Comparison of ENCODE assay signal across 18 cellular contexts in the genomic region with DNA sequence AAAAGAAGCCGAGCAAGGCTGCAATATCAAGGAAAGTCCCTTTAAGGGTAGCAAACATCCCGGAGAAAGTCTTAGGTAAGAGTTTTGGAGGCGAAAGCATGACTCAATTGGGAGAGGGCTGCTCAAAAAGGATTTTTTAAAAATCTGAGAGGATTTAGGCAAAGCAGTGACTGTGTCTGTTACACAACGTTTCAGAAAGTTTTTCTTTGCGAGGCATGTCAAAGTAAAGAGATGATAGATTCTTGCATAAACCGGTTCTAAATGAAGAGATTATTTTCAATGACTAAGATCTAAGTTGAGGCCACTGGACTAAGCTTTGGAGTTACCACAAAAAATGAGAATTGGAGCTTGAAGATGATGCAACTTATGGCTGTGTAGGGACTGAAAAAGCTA. TPM values are rescaled to one million over a fixed set of nuclear protein-coding genes. Genes with fewer than 3 reads are reported as not detected.
A peak's percentile ranks its signal among the peaks of the same experiment; 100 is the strongest.
DNase-seq lines count a peak whose midpoint lies in the region; ATAC-seq, FAIRE-seq and TF ChIP-seq lines count a peak whose summit lies in the region.
"Had no signal": no experiment of that assay in that cellular context is flagged by ENCODE, and none has a peak within 500 bp of the region (broad histone marks: within the 10 kb centered on the region; RNA-seq: fewer than 3 reads in every experiment).

No MANE protein-coding gene starts in this region.

- DNase-seq in M059J (ENCODE audit: low read depth) (peak; percentile 21), body of pancreas (no peak), left lung (no peak), HepG2 (ENCODE audit: low spot score) (no peak), substantia nigra (lab: John Stamatoyannopoulos, UW) (no peak)
- no peak for DNase-seq in activated CD4-positive, alpha-beta T cell treated with anti-CD3 and anti-CD28 coated beads for 36 hours
- no peak for DNase-seq in activated CD4-positive, CD25-positive, alpha-beta regulatory T cell treated with anti-CD3 and anti-CD28 coated beads, Interleukin-2, amount 50 U/mL, for 72 hours
- DNase-seq: central memory CD4-positive, alpha-beta T cell; left ventricle myocardium superior; NCI-H345; stimulated activated CD4-positive, alpha-beta T cell treated with anti-CD3 and anti-CD28 coated beads, Interleukin-4, amount 100 ng/mL, for 24 hours; stomach had no signal

- ATAC-seq in body of pancreas (peak; percentile 27), left lung (peak; percentile 51), HepG2 (no peak)
- ATAC-seq in activated CD4-positive, alpha-beta T cell treated with anti-CD3 and anti-CD28 coated beads for 36 hours = no peak
- ATAC-seq: activated CD4-positive, CD25-positive, alpha-beta regulatory T cell treated with anti-CD3 and anti-CD28 coated beads, Interleukin-2, amount 50 U/mL, for 24 hours; K562; left ventricle myocardium superior had no signal

- no peaks in the 10 kb centered on the region for H3K4me1 Mint-ChIP-seq in activated CD4-positive, alpha-beta T cell treated with anti-CD3 and anti-CD28 coated beads for 36 hours

- H3K9me3 ChIP-seq in body of pancreas = no peaks in the 10 kb centered on the region
- no peaks in the 10 kb centered on the region for H3K9me3 ChIP-seq in left lung
- no peaks in the 10 kb centered on the region for H3K9me3 ChIP-seq in HepG2 (ENCODE audit: low read length)
- H3K9me3 ChIP-seq: stomach had no signal

- TF ChIP-seq EP300 in HepG2 (IDR thresholded peaks at IDR 0.05; ENCODE audit: low read depth in 2 of 2, low read length in 2 of 2) (no peak), HepG2 (CRISPR knock-in tag; IDR thresholded peaks at IDR 0.05; ENCODE audit: borderline replicate concordance) (no peak)

- intact Hi-C loops in body of pancreas (cut with DNase I) (no loop called here), left lung (cut with DNase I) (no loop called here), HepG2 (cut with micrococcal nuclease; ENCODE audit: unreplicated experiment) (no loop called here)
- intact Hi-C loops in activated CD4-positive, alpha-beta T cell treated with anti-CD3 and anti-CD28 coated beads for 36 hours (cut with DNase I, micrococcal nuclease) = no loop called here

- H3K27me3 Mint-ChIP-seq in activated CD4-positive, alpha-beta T cell treated with anti-CD3 and anti-CD28 coated beads for 36 hours = peaks cover 10% of the 10 kb centered on the region

- WGBS in body of pancreas, 2 donors = 50 to 64% methylated on average over 6 of the region's 6 CpGs
- WGBS in HepG2 (ENCODE audit: low lambda C conversion rate) = 10% methylated on average over 6 of the region's 6 CpGs

- H3K9ac ChIP-seq in HepG2 (ENCODE audit: insufficient read depth, low read depth, low read length) = no peak overlapping the region

- H3K9me3 Mint-ChIP-seq in activated CD4-positive, alpha-beta T cell treated with anti-CD3 and anti-CD28 coated beads for 36 hours (ENCODE audit: low read depth) = no peaks in the 10 kb centered on the region
- H3K9me3 Mint-ChIP-seq: activated T-helper 1 cell treated with anti-CD3 and anti-CD28 coated beads, Interleukin-12 subunit alpha, Interleukin-12 subunit beta, Interleukin-2, Interleukin-4 antibody, amounts not matched to agents 30 ng/mL and 10 ng/mL and 1 ng/mL, durations not matched to agents 14 hours and 24 hours and 36 hours had no signal

- TF ChIP-seq RAD21 in HepG2 (CRISPR knock-in tag; IDR thresholded peaks at IDR 0.05) = no peak

- no peak overlapping the region for H3K4me3 Mint-ChIP-seq in activated CD4-positive, alpha-beta T cell treated with anti-CD3 and anti-CD28 coated beads for 36 hours
- H3K4me3 Mint-ChIP-seq: activated T-helper 1 cell treated with anti-CD3 and anti-CD28 coated beads, Interleukin-12 subunit alpha, Interleukin-12 subunit beta, Interleukin-2, Interleukin-4 antibody, amounts not matched to agents 30 ng/mL and 10 ng/mL and 1 ng/mL, durations not matched to agents 14 hours and 24 hours and 36 hours had no signal

- H3K4me1 ChIP-seq in ACC112 (ENCODE audit: control insufficient read depth, insufficient read depth, low read length, unreplicated experiment) = peaks cover 14% of the 10 kb centered on the region
- H3K4me1 ChIP-seq in body of pancreas = no peaks in the 10 kb centered on the region
- peaks cover 0 to 6% of the 10 kb centered on the region in 2 donors for H3K4me1 ChIP-seq in left lung
- no peaks in the 10 kb centered on the region for H3K4me1 ChIP-seq in HepG2 (ENCODE audit: insufficient read depth, low read length)

- H3K27me3 ChIP-seq in ACC112 (ENCODE audit: insufficient read depth, low read length) (no peaks in the 10 kb centered on the region), body of pancreas (no peaks in the 10 kb centered on the region), left lung (no peaks in the 10 kb centered on the region), HepG2 (ENCODE audit: control insufficient read depth in 1 of 2, insufficient read depth in 2 of 2, low read length in 2 of 2) (no peaks in the 10 kb centered on the region)
- H3K27me3 ChIP-seq: stomach had no signal

- H3K79me2 ChIP-seq in ACC112 (ENCODE audit: control insufficient read depth, insufficient read depth, low read length, unreplicated experiment) (no peaks in the 10 kb centered on the region), HepG2 (ENCODE audit: insufficient read depth, low read length) (no peaks in the 10 kb centered on the region)

- H3K36me3 ChIP-seq in ACC112 (ENCODE audit: insufficient read depth, low read length) = no peaks in the 10 kb centered on the region
- no peaks in the 10 kb centered on the region for H3K36me3 ChIP-seq in body of pancreas (replicated peaks in 1 of 2; ENCODE audit: insufficient read depth in 1 of 2, low read depth in 2 of 2)
- H3K36me3 ChIP-seq in left lung = no peaks in the 10 kb centered on the region
- H3K36me3 ChIP-seq in HepG2 (replicated peaks in 1 of 2; ENCODE audit: control insufficient read depth in 1 of 2, insufficient read depth in 2 of 2, low read length in 2 of 2) = no peaks in the 10 kb centered on the region
- H3K36me3 ChIP-seq: stomach had no signal

- no peak overlapping the region for H3K27ac Mint-ChIP-seq in activated CD4-positive, alpha-beta T cell treated with anti-CD3 and anti-CD28 coated beads for 36 hours
- H3K27ac Mint-ChIP-seq: activated T-helper 1 cell treated with anti-CD3 and anti-CD28 coated beads, Interleukin-12 subunit alpha, Interleukin-12 subunit beta, Interleukin-2, Interleukin-4 antibody, amounts not matched to agents 30 ng/mL and 10 ng/mL and 1 ng/mL, durations not matched to agents 14 hours and 24 hours and 36 hours had no signal

- H3K27ac ChIP-seq in ACC112 (ENCODE audit: low read depth, low read length) (peak overlapping the region; percentile 87), body of pancreas (no peak overlapping the region), left lung (peak overlapping the region in 1 of 2 donors; percentile 34), HepG2 (ENCODE audit: extremely low read length, insufficient read depth, low read length) (no peak overlapping the region), substantia nigra (ENCODE audit: low read depth, low read length, poor library complexity, severe bottlenecking) (no peak overlapping the region)
- H3K27ac ChIP-seq: SK-N-MC had no signal

- H4K20me1 ChIP-seq in HepG2 (ENCODE audit: insufficient read depth, low read length) = no peaks in the 10 kb centered on the region

- CTCF ChIA-PET in HepG2 (lab: Yijun Ruan, JAX; ENCODE audit: low intra/inter-chr PET ratio, low total read pairs) = no interaction called here
- CTCF ChIA-PET in activated CD4-positive, alpha-beta T cell treated with anti-CD3 and anti-CD28 coated beads for 36 hours (lab: Charles Lee) = no interaction called here

- H3K4me2 ChIP-seq in HepG2 (ENCODE audit: low read depth, low read length) = no peak overlapping the region

- BruUV-seq in HepG2 (replicated peaks; lab: Mats Ljungman, UMichigan) = no TSS peak

- H3K4me3 ChIP-seq in ACC112 (ENCODE audit: low read depth, low read length) = peak overlapping the region; percentile 60
- no peak overlapping the region for H3K4me3 ChIP-seq in body of pancreas
- H3K4me3 ChIP-seq in left lung = no peak overlapping the region
- no peak overlapping the region for H3K4me3 ChIP-seq in HepG2 (replicated peaks in 1 of 3; ENCODE audit: insufficient read depth in 1 of 3, low read depth in 2 of 3, low read length in 3 of 3)
- H3K4me3 ChIP-seq: K562, SK-N-MC, stomach had no signal

- in situ Hi-C loops in HepG2 (cut with HindIII; ENCODE audit: extremely low pct_ligation_motif_present, low pct_unique_long_range_greater_than_20kb) = no loop called here

- peak overlapping the region; percentile 27 for H2AFZ ChIP-seq in ACC112 (ENCODE audit: low read length, unreplicated experiment)
- no peak overlapping the region for H2AFZ ChIP-seq in HepG2 (ENCODE audit: low read length)

- POLR2A ChIA-PET in HepG2 (lab: Yijun Ruan, JAX) = no interaction called here
- POLR2A ChIA-PET in activated CD4-positive, alpha-beta T cell treated with anti-CD3 and anti-CD28 coated beads for 36 hours (lab: Charles Lee) = no interaction called here

- no peak for TF ChIP-seq CTCF in body of pancreas (IDR thresholded peaks at IDR 0.05)
- no peak for TF ChIP-seq CTCF in left lung (IDR thresholded peaks at IDR 0.05)
- no peak for TF ChIP-seq CTCF in HepG2 (CRISPR knock-in tag; IDR thresholded peaks at IDR 0.05)

- H3K36me3 Mint-ChIP-seq in activated CD4-positive, alpha-beta T cell treated with anti-CD3 and anti-CD28 coated beads for 36 hours (ENCODE audit: low read depth) = no peaks in the 10 kb centered on the region

- no peak for TF ChIP-seq POLR2A in body of pancreas (IDR thresholded peaks at IDR 0.05)
- TF ChIP-seq POLR2A in HepG2 (IDR thresholded peaks at IDR 0.05; ENCODE audit: insufficient read depth in 1 of 2, low read depth in 2 of 2, low read length in 2 of 2) = no peak

- no peak for FAIRE-seq in HepG2 (lab: Jason Lieb, UNC)
- FAIRE-seq: A204.1, K562 had no signal

RNA-seq across cellular contexts. Expression of gene ENOX1, which starts 43.7 kb away (rescaled TPM):
- 0.05 and 0.10 TPM in 2 replicates for total RNA-seq in M059J (2014; rRNA removed; shearing (Covaris generic))
- 1 to 10 TPM in 1 of 2 donors, under 1 TPM in 1; 0.78 to 4.3 TPM for total RNA-seq in body of pancreas
- 1 to 10 TPM; 1.5 to 2.0 TPM for total RNA-seq in left lung
- total RNA-seq in HepG2 (2016; rRNA removed; fragmentation: Illumina TruSeq; extraction: Trizol) = not detected in 2 replicates
- not detected in 2 replicates for total RNA-seq in HepG2 (2016; cell fraction: cytosol; rRNA removed; fragmentation: Illumina TruSeq; extraction: Trizol; ENCODE audit: low read depth)
- total RNA-seq in HepG2 (2016; cell fraction: insoluble cytoplasmic fraction; rRNA removed; fragmentation: Illumina TruSeq; extraction: Trizol) = not detected in 2 replicates
- not detected in 2 replicates for total RNA-seq in HepG2 (2016; cell fraction: membrane; rRNA removed; fragmentation: Illumina TruSeq; extraction: Trizol)
- total RNA-seq in HepG2 (2016; cell fraction: nucleus; rRNA removed; fragmentation: Illumina TruSeq; extraction: Trizol) = not detected in 2 replicates
- 0.05 TPM in 1 of 2 replicates, not detected in the other for polyA plus RNA-seq in HepG2 (2011; rRNA removed)
- 0.01 and 0.03 TPM in 2 replicates for polyA plus RNA-seq in HepG2 (2011; cell fraction: cytosol; rRNA removed)
- polyA plus RNA-seq in HepG2 (2011; cell fraction: nucleus; rRNA removed) = not detected in 2 replicates
- not detected in 2 replicates for polyA plus RNA-seq in HepG2 (2012)
- not detected in 2 replicates for polyA plus RNA-seq in HepG2 (2016; cell fraction: cytosol; fragmentation: Illumina TruSeq; extraction: Trizol; ENCODE audit: low read depth)
- polyA plus RNA-seq in HepG2 (2016; cell fraction: insoluble cytoplasmic fraction; fragmentation: Illumina TruSeq; extraction: Trizol; ENCODE audit: low read depth) = not detected in 2 replicates
- polyA plus RNA-seq in HepG2 (2016; cell fraction: membrane; fragmentation: Illumina TruSeq; extraction: Trizol; ENCODE audit: low read depth) = not detected in 2 replicates
- not detected in 2 replicates for polyA plus RNA-seq in HepG2 (2016; cell fraction: nucleus; fragmentation: Illumina TruSeq; extraction: Trizol; ENCODE audit: insufficient read depth, low read depth)
- 0.08 and 4.3 TPM in 2 replicates for polyA minus RNA-seq in HepG2 (2011; rRNA and poly(A)+ RNA removed; ENCODE audit: low replicate concordance)
- polyA minus RNA-seq in HepG2 (2011; cell fraction: cytosol; rRNA and poly(A)+ RNA removed) = not detected in 2 replicates
- 0.39 TPM in 1 of 2 replicates, not detected in the other for polyA minus RNA-seq in HepG2 (2011; cell fraction: nucleus; rRNA and poly(A)+ RNA removed)
- total RNA-seq in activated CD4-positive, alpha-beta T cell treated with anti-CD3 and anti-CD28 coated beads for 36 hours = under 1 TPM; 0.28 to 0.48 TPM
- total RNA-seq: K562 had no signal
- polyA plus RNA-seq: K562 had no signal

RNA-seq across cellular contexts. Expression of gene CCDC122, which starts 49.1 kb away (rescaled TPM):
- total RNA-seq in M059J (2014; rRNA removed; shearing (Covaris generic)) = 4.0 and 6.6 TPM in 2 replicates
- total RNA-seq in body of pancreas = 1 to 10 TPM; 4.9 to 6.2 TPM
- total RNA-seq in left lung = 10 to 100 TPM in 1 of 2 donors, 1 to 10 TPM in 1; 8.0 to 10.6 TPM
- total RNA-seq in HepG2 (2016; rRNA removed; fragmentation: Illumina TruSeq; extraction: Trizol) = 3.5 and 5.1 TPM in 2 replicates
- 2.3 and 2.7 TPM in 2 replicates for total RNA-seq in HepG2 (2016; cell fraction: cytosol; rRNA removed; fragmentation: Illumina TruSeq; extraction: Trizol; ENCODE audit: low read depth)
- total RNA-seq in HepG2 (2016; cell fraction: insoluble cytoplasmic fraction; rRNA removed; fragmentation: Illumina TruSeq; extraction: Trizol) = 3.3 and 4.6 TPM in 2 replicates
- 2.4 and 4.3 TPM in 2 replicates for total RNA-seq in HepG2 (2016; cell fraction: membrane; rRNA removed; fragmentation: Illumina TruSeq; extraction: Trizol)
- total RNA-seq in HepG2 (2016; cell fraction: nucleus; rRNA removed; fragmentation: Illumina TruSeq; extraction: Trizol) = 4.2 and 8.5 TPM in 2 replicates
- polyA plus RNA-seq in HepG2 (2011; rRNA removed) = 0.32 and 0.37 TPM in 2 replicates
- 0.09 and 0.33 TPM in 2 replicates for polyA plus RNA-seq in HepG2 (2011; cell fraction: cytosol; rRNA removed)
- polyA plus RNA-seq in HepG2 (2011; cell fraction: nucleus; rRNA removed) = 0.51 and 4.2 TPM in 2 replicates
- 2.1 and 3.6 TPM in 2 replicates for polyA plus RNA-seq in HepG2 (2012)
- polyA plus RNA-seq in HepG2 (2016; cell fraction: cytosol; fragmentation: Illumina TruSeq; extraction: Trizol; ENCODE audit: low read depth) = 1.3 TPM in 2 replicates
- polyA plus RNA-seq in HepG2 (2016; cell fraction: insoluble cytoplasmic fraction; fragmentation: Illumina TruSeq; extraction: Trizol; ENCODE audit: low read depth) = 4.7 and 5.6 TPM in 2 replicates
- polyA plus RNA-seq in HepG2 (2016; cell fraction: membrane; fragmentation: Illumina TruSeq; extraction: Trizol; ENCODE audit: low read depth) = 2.0 and 4.1 TPM in 2 replicates
- 5.6 and 6.8 TPM in 2 replicates for polyA plus RNA-seq in HepG2 (2016; cell fraction: nucleus; fragmentation: Illumina TruSeq; extraction: Trizol; ENCODE audit: insufficient read depth, low read depth)
- polyA minus RNA-seq in HepG2 (2011; rRNA and poly(A)+ RNA removed; ENCODE audit: low replicate concordance) = 0.36 and 2.0 TPM in 2 replicates
- 0.59 and 2.5 TPM in 2 replicates for polyA minus RNA-seq in HepG2 (2011; cell fraction: cytosol; rRNA and poly(A)+ RNA removed)
- 3.2 and 6.8 TPM in 2 replicates for polyA minus RNA-seq in HepG2 (2011; cell fraction: nucleus; rRNA and poly(A)+ RNA removed)
- total RNA-seq in activated CD4-positive, alpha-beta T cell treated with anti-CD3 and anti-CD28 coated beads for 36 hours = 1 to 10 TPM; 2.0 to 3.1 TPM
- total RNA-seq: K562 had no signal
- polyA plus RNA-seq: K562 had no signal

RNA-seq across cellular contexts. Expression of gene LACC1, which starts 49.2 kb away (rescaled TPM):
- 3.4 and 6.1 TPM in 2 replicates for total RNA-seq in M059J (2014; rRNA removed; shearing (Covaris generic))
- 1 to 10 TPM; 2.3 to 9.9 TPM for total RNA-seq in body of pancreas
- total RNA-seq in left lung = 10 to 100 TPM; 12.6 to 21.8 TPM
- 1.7 and 3.2 TPM in 2 replicates for total RNA-seq in HepG2 (2016; rRNA removed; fragmentation: Illumina TruSeq; extraction: Trizol)
- 0.10 and 0.26 TPM in 2 replicates for total RNA-seq in HepG2 (2016; cell fraction: cytosol; rRNA removed; fragmentation: Illumina TruSeq; extraction: Trizol; ENCODE audit: low read depth)
- 2.1 and 2.9 TPM in 2 replicates for total RNA-seq in HepG2 (2016; cell fraction: insoluble cytoplasmic fraction; rRNA removed; fragmentation: Illumina TruSeq; extraction: Trizol)
- total RNA-seq in HepG2 (2016; cell fraction: membrane; rRNA removed; fragmentation: Illumina TruSeq; extraction: Trizol) = 0.79 and 0.99 TPM in 2 replicates
- total RNA-seq in HepG2 (2016; cell fraction: nucleus; rRNA removed; fragmentation: Illumina TruSeq; extraction: Trizol) = 2.9 and 3.3 TPM in 2 replicates
- 0.92 and 1.1 TPM in 2 replicates for polyA plus RNA-seq in HepG2 (2011; rRNA removed)
- 0.21 and 0.55 TPM in 2 replicates for polyA plus RNA-seq in HepG2 (2011; cell fraction: cytosol; rRNA removed)
- polyA plus RNA-seq in HepG2 (2011; cell fraction: nucleus; rRNA removed) = 0.56 and 1.1 TPM in 2 replicates
- polyA plus RNA-seq in HepG2 (2012) = 0.75 and 1.0 TPM in 2 replicates
- polyA plus RNA-seq in HepG2 (2016; cell fraction: cytosol; fragmentation: Illumina TruSeq; extraction: Trizol; ENCODE audit: low read depth) = 0.05 and 0.12 TPM in 2 replicates
- 2.6 and 2.8 TPM in 2 replicates for polyA plus RNA-seq in HepG2 (2016; cell fraction: insoluble cytoplasmic fraction; fragmentation: Illumina TruSeq; extraction: Trizol; ENCODE audit: low read depth)
- polyA plus RNA-seq in HepG2 (2016; cell fraction: membrane; fragmentation: Illumina TruSeq; extraction: Trizol; ENCODE audit: low read depth) = 0.14 and 0.38 TPM in 2 replicates
- 3.3 TPM in 2 replicates for polyA plus RNA-seq in HepG2 (2016; cell fraction: nucleus; fragmentation: Illumina TruSeq; extraction: Trizol; ENCODE audit: insufficient read depth, low read depth)
- 0.23 and 0.24 TPM in 2 replicates for polyA minus RNA-seq in HepG2 (2011; rRNA and poly(A)+ RNA removed; ENCODE audit: low replicate concordance)
- polyA minus RNA-seq in HepG2 (2011; cell fraction: cytosol; rRNA and poly(A)+ RNA removed) = 0.35 and 0.59 TPM in 2 replicates
- 2.2 and 2.4 TPM in 2 replicates for polyA minus RNA-seq in HepG2 (2011; cell fraction: nucleus; rRNA and poly(A)+ RNA removed)
- total RNA-seq in activated CD4-positive, alpha-beta T cell treated with anti-CD3 and anti-CD28 coated beads for 36 hours = 1 to 10 TPM; 2.6 to 3.1 TPM
- polyA plus RNA-seq: K562 had no signal

Comparison
In these comparisons a context has a peak if more than half of its experiments do, and no peak if none do; other contexts are left out.
1. ATAC-seq: peak in body of pancreas (single experiment) and left lung (single experiment); none in HepG2 (single experiment) and activated CD4-positive, alpha-beta T cell treated with anti-CD3 and anti-CD28 coated beads for 36 hours (single experiment).